1 cellular context compared by ENCODE assay signal in genomic region chr17:13640559-13640958, GRCh38.
TF ChIP-seq lines count a peak whose summit lies in the region.

No MANE protein-coding gene starts in this region.

TF ChIP-seq in H1, 55 proteins besides CTCF, POLR2A, EP300 and RAD21 (continued from another document):
- no peak for TF ChIP-seq CHD7 (IDR thresholded peaks at IDR 0.05; ENCODE audit: insufficient replicate concordance, low read length)
- TF ChIP-seq KDM4A (IDR thresholded peaks at IDR 0.05; ENCODE audit: low read depth, low read length, severe bottlenecking): no peak
- no peak for TF ChIP-seq HDAC6 (IDR thresholded peaks at IDR 0.05; ENCODE audit: low read depth, low read length)
- TF ChIP-seq GTF2F1 (IDR thresholded peaks at IDR 0.05; ENCODE audit: borderline replicate concordance, low read depth, low read length): no peak
- TF ChIP-seq SP4 (IDR thresholded peaks at IDR 0.05; ENCODE audit: low read length): no peak
- TF ChIP-seq BRCA1 (IDR thresholded peaks at IDR 0.05; ENCODE audit: low read depth, low read length): no peak
- no peak for TF ChIP-seq EGR1 (IDR thresholded peaks at IDR 0.05; ENCODE audit: borderline replicate concordance, low read depth, low read length)
